Comparison of ENCODE assay signal across 1 cellular context in the genomic region with DNA sequence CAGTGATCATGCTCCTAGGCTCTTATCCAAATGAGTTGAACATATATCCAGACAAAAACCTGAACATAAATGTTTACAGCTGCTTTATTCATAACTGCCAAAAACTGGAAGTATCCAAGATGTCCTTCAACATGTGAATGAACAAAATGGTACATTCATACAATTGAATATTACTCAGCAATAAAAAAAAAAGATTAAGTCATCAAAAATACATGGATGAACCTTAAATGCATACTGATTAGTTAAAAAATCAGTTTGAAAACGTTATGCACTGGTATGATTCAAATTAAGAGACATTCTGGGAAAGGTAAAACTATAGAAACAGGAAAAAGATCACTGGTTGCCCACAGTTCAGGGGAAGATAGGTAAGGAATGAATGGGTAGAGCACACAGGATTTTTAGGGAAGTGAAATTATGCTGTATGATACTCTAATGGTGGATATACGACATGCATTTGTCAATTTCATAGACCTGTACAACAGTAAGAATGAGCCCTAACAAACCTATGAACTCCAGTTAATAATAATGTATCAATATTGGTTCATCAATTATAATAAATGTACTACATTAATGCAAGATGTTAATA.
TF ChIP-seq lines count a peak whose summit lies in the region.

No MANE protein-coding gene starts in this region.

TF ChIP-seq in K562, 482 proteins besides CTCF, POLR2A, EP300 and RAD21 (continued from another document):
- TF ChIP-seq SIN3B (IDR thresholded peaks at IDR 0.05; ENCODE audit: low read depth) (no peak), ZNF316 (IDR thresholded peaks at IDR 0.05) (peak; percentile 90), PCBP2 (IDR thresholded peaks at IDR 0.05; ENCODE audit: low read depth, low read length, poor library complexity, severe bottlenecking) (no peak), DPF2 (IDR thresholded peaks at IDR 0.05) (no peak), MAFG (tag; conservative IDR thresholded peaks at IDR 0.05) (peak; percentile 56), SPI1 (IDR thresholded peaks at IDR 0.05; ENCODE audit: borderline replicate concordance, low read depth, low read length) (peak; percentile 68), RNF219 (CRISPR knock-in tag; IDR thresholded peaks at IDR 0.05) (no peak), PHF20 (IDR thresholded peaks at IDR 0.05; ENCODE audit: partially characterized antibody) (no peak)
- TF ChIP-seq, protein P1, sequence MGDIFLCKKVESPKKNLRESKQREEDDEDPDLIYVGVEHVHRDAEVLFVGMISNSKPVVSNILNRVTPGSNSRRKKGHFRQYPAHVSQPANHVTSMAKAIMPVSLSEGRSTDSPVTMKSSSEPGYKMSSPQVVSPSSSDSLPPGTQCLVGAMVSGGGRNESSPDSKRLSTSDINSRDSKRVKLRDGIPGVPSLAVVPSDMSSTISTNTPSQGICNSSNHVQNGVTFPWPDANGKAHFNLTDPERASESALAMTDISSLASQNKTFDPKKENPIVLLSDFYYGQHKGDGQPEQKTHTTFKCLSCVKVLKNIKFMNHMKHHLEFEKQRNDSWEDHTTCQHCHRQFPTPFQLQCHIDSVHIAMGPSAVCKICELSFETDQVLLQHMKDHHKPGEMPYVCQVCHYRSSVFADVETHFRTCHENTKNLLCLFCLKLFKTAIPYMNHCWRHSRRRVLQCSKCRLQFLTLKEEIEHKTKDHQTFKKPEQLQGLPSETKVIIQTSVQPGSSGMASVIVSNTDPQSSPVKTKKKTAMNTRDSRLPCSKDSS (IDR thresholded peaks at IDR 0.05; ENCODE audit: low read depth, partially characterized antibody) = no peak
- TF ChIP-seq, protein P2, sequence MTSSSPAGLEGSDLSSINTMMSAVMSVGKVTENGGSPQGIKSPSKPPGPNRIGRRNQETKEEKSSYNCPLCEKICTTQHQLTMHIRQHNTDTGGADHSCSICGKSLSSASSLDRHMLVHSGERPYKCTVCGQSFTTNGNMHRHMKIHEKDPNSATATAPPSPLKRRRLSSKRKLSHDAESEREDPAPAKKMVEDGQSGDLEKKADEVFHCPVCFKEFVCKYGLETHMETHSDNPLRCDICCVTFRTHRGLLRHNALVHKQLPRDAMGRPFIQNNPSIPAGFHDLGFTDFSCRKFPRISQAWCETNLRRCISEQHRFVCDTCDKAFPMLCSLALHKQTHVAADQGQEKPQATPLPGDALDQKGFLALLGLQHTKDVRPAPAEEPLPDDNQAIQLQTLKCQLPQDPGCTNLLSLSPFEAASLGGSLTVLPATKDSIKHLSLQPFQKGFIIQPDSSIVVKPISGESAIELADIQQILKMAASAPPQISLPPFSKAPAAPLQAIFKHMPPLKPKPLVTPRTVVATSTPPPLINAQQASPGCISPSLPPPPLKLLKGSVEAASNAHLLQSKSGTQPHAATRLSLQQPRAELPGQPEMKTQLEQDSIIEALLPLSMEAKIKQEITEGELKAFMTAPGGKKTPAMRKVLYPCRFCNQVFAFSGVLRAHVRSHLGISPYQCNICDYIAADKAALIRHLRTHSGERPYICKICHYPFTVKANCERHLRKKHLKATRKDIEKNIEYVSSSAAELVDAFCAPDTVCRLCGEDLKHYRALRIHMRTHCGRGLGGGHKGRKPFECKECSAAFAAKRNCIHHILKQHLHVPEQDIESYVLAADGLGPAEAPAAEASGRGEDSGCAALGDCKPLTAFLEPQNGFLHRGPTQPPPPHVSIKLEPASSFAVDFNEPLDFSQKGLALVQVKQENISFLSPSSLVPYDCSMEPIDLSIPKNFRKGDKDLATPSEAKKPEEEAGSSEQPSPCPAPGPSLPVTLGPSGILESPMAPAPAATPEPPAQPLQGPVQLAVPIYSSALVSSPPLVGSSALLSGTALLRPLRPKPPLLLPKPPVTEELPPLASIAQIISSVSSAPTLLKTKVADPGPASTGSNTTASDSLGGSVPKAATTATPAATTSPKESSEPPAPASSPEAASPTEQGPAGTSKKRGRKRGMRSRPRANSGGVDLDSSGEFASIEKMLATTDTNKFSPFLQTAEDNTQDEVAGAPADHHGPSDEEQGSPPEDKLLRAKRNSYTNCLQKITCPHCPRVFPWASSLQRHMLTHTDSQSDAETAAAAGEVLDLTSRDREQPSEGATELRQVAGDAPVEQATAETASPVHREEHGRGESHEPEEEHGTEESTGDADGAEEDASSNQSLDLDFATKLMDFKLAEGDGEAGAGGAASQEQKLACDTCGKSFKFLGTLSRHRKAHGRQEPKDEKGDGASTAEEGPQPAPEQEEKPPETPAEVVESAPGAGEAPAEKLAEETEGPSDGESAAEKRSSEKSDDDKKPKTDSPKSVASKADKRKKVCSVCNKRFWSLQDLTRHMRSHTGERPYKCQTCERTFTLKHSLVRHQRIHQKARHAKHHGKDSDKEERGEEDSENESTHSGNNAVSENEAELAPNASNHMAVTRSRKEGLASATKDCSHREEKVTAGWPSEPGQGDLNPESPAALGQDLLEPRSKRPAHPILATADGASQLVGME (CRISPR knock-in tag; IDR thresholded peaks at IDR 0.05) = no peak
- TF ChIP-seq, protein P3, sequence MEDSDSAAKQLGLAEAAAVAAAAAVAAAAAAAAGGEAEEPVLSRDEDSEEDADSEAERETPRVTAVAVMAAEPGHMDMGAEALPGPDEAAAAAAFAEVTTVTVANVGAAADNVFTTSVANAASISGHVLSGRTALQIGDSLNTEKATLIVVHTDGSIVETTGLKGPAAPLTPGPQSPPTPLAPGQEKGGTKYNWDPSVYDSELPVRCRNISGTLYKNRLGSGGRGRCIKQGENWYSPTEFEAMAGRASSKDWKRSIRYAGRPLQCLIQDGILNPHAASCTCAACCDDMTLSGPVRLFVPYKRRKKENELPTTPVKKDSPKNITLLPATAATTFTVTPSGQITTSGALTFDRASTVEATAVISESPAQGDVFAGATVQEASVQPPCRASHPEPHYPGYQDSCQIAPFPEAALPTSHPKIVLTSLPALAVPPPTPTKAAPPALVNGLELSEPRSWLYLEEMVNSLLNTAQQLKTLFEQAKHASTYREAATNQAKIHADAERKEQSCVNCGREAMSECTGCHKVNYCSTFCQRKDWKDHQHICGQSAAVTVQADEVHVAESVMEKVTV (CRISPR knock-in tag; IDR thresholded peaks at IDR 0.05) = no peak
